1 cellular context compared by ENCODE assay signal in genomic region chr12:104456417-104456949, GRCh38.
TF ChIP-seq lines count a peak whose summit lies in the region.

TSS of gene CHST11 (plus strand) at chr12:104456948.

TF ChIP-seq in GM12878, 131 proteins besides CTCF, POLR2A, EP300 and RAD21 (continued from another document and continues in another):
- TF ChIP-seq ZNF592 (IDR thresholded peaks at IDR 0.05) (no peak), NR2C1 (IDR thresholded peaks at IDR 0.05) (no peak), E2F4 (IDR thresholded peaks at IDR 0.05; ENCODE audit: low read depth, low read length) (peak; percentile 41; the same call in 1 of the 2 replicates), TCF7 (IDR thresholded peaks at IDR 0.05; ENCODE audit: borderline replicate concordance) (no peak), GATAD2B (conservative IDR thresholded peaks at IDR 0.05; ENCODE audit: low read depth) (no peak), ZNF207 (IDR thresholded peaks at IDR 0.05; ENCODE audit: borderline replicate concordance) (0 out of 2 replicates have a peak, but pooled peaks have one; percentile 34), SMARCA5 (IDR thresholded peaks at IDR 0.05) (no peak), WRNIP1 (IDR thresholded peaks at IDR 0.05; ENCODE audit: borderline replicate concordance, low read depth, low read length) (no peak), HDAC2 (IDR thresholded peaks at IDR 0.05) (no peak), STAT3 (IDR thresholded peaks at IDR 0.05; ENCODE audit: low read depth, low read length) (no peak), FOXK2 (IDR thresholded peaks at IDR 0.05) (no peak), RELA (IDR thresholded peaks at IDR 0.05; ENCODE audit: borderline replicate concordance, partially characterized antibody) (no peak), ATF7 (IDR thresholded peaks at IDR 0.05; ENCODE audit: low read depth) (0 out of 2 replicates have a peak, but pooled peaks have one; percentile 61), KLF5 (IDR thresholded peaks at IDR 0.05; ENCODE audit: partially characterized antibody) (peak; percentile 67), MTA2 (IDR thresholded peaks at IDR 0.05; ENCODE audit: low read depth) (peak; percentile 31; the same call in 1 of the 2 replicates), RBBP5 (conservative IDR thresholded peaks at IDR 0.05) (no peak), EGR1 (IDR thresholded peaks at IDR 0.05; ENCODE audit: borderline replicate concordance in 1 of 2, low read depth in 2 of 2, low read length in 2 of 2) (no peak), TBL1XR1 (IDR thresholded peaks at IDR 0.05; ENCODE audit: low read depth, low read length) (no peak), USF2 (IDR thresholded peaks at IDR 0.05; ENCODE audit: borderline replicate concordance, low read depth, low read length) (no peak), REST (IDR thresholded peaks at IDR 0.05; ENCODE audit: low read depth, low read length) (no peak), MYB (IDR thresholded peaks at IDR 0.05; ENCODE audit: borderline replicate concordance, low read depth, low read length) (no peak), IRF5 (IDR thresholded peaks at IDR 0.05; ENCODE audit: borderline replicate concordance) (no peak), BACH1 (IDR thresholded peaks at IDR 0.05; ENCODE audit: borderline replicate concordance) (no peak), JUND (IDR thresholded peaks at IDR 0.05; ENCODE audit: low read depth, low read length) (peak; percentile 76), E2F8 (IDR thresholded peaks at IDR 0.05; ENCODE audit: low read depth, partially characterized antibody) (no peak), STAT1 (conservative IDR thresholded peaks at IDR 0.05) (no peak), PBX3 (IDR thresholded peaks at IDR 0.05; ENCODE audit: insufficient replicate concordance, low read depth, low read length) (peak; percentile 21), SMAD5 (IDR thresholded peaks at IDR 0.05; ENCODE audit: low read depth) (no peak), TAF1 (IDR thresholded peaks at IDR 0.05; ENCODE audit: borderline replicate concordance, low read depth, low read length) (no peak; the same call in 1 of the 2 replicates), SP1 (IDR thresholded peaks at IDR 0.05; ENCODE audit: low read depth, low read length) (peak; percentile 66), BCLAF1 (IDR thresholded peaks at IDR 0.05) (no peak; the same call in 1 of the 2 replicates), ZNF24 (IDR thresholded peaks at IDR 0.05) (no peak), USF1 (IDR thresholded peaks at IDR 0.05; ENCODE audit: borderline replicate concordance, extremely low read length, insufficient read depth, low read depth, low read length) (no peak), BCL3 (IDR thresholded peaks at IDR 0.05; ENCODE audit: borderline replicate concordance, insufficient read depth, low read depth, low read length, poor library complexity, severe bottlenecking) (peak; percentile 13), CHD2 (IDR thresholded peaks at IDR 0.05; ENCODE audit: borderline replicate concordance, low read depth, low read length) (no peak), KDM1A (IDR thresholded peaks at IDR 0.05; ENCODE audit: borderline replicate concordance) (no peak), JUNB (IDR thresholded peaks at IDR 0.05) (no peak), CHD4 (IDR thresholded peaks at IDR 0.05) (no peak)
